9 cellular contexts compared by ENCODE assay signal in the genomic region with DNA sequence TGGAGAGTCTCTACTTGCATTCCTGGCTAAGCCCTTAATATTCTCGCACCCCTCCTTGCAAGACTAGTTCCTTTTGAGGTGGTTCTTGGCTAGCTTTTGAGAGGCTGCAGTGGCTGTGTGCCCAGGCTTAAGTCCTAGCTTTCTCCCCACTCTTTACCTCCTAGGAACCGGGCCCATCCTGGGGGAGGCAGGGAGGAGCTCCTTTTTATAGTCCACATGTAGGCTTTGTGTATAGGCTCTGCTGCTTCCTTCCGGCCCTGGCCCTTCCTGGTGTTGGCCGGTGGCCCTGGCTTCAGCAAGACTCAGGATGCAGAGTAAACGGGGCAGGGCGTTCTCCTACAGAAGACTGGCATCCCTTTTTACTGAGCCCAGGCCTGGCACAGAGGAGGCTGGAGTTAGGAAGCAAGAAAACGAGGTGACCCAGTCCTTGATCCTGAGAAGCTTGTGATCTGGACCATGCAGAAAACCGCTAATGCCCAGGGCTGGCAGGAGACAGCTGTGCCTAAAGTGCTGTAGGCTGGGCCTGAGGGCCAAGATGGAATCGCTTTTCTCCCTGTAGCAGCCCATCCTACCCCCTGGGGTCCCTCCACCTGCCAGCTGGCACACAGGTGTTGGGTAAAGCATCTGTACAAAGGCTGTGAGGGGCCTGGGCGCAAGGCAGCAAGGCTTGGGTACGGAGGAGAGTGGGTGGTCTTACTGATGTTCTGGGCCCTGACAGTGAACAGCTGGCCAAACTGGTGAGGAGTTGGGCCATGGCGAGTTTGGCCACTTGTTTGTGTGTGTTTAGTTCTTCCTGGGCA. TPM values are rescaled to one million over a fixed set of nuclear protein-coding genes. Genes with fewer than 3 reads are reported as not detected.
A peak's percentile ranks its signal among the peaks of the same experiment; 100 is the strongest.
DNase-seq lines count a peak whose midpoint lies in the region; ATAC-seq and TF ChIP-seq lines count a peak whose summit lies in the region.
"Had no signal": no experiment of that assay in that cellular context is flagged by ENCODE, and none has a peak within 500 bp of the region (broad histone marks: within the 10 kb centered on the region; RNA-seq: fewer than 3 reads in every experiment).

No MANE protein-coding gene starts in this region.

- WGBS in stomach, 5 donors = 44 to 55% (median 50%) methylated on average over 12 of the region's 12 CpGs

- intact Hi-C loops in stomach (cut with DNase I; ENCODE audit: low total_unique reads) = no loop called here

- H3K27me3 ChIP-seq in stomach = no peaks in the 10 kb centered on the region

- H3K4me3 ChIP-seq in stomach = no peak overlapping the region

- H3K4me1 ChIP-seq in stomach = peaks cover 50 to 96% (median 80%) of the 10 kb centered on the region in 4 donors

- peak; percentile 8 for DNase-seq in NCI-H345 treated with DMSO at 0.1 percent for 48 hours (lab: John Stamatoyannopoulos, UW; ENCODE audit: unreplicated experiment)
- peak in 28 of 51 donors; percentile 12 to 82 (median 40) for DNase-seq in hypothalamus (lab: John Stamatoyannopoulos, UW)
- DNase-seq in stomach = peak; percentile 44
- DNase-seq in GOT3 (lab: John Stamatoyannopoulos, UW) = no peak
- no peak for DNase-seq in D341Med (ENCODE audit: low spot score)
- DNase-seq: H7, NCI-H510A had no signal

- peak overlapping the region; percentile 70 for H3K27ac ChIP-seq in angular gyrus (ENCODE audit: low read depth, low read length)
- H3K27ac ChIP-seq in stomach = peak overlapping the region in 4 of 5 donors; percentile 41 to 69 (median 54)

- H3K36me3 ChIP-seq in stomach = peaks cover 0 to 6% (median 0%) of the 10 kb centered on the region in 4 donors

- TF ChIP-seq EP300 in stomach (IDR thresholded peaks at IDR 0.05) = no peak

- H3K9me3 ChIP-seq in stomach = no peaks in the 10 kb centered on the region

- TF ChIP-seq CTCF in stomach (IDR thresholded peaks at IDR 0.05) = no peak

- no peak for ATAC-seq in GM21390 (IDR thresholded peaks at IDR 0.05; ENCODE audit: unreplicated experiment)

- TF ChIP-seq POLR2A in stomach (IDR thresholded peaks at IDR 0.05) = no peak

RNA-seq across cellular contexts. Expression of gene PLCG1, which starts 8.7 kb away (rescaled TPM):
- 100 to 1,000 TPM in 2 of 5 donors, 10 to 100 TPM in 3; 37.9 to 576 (median 86.1) TPM for total RNA-seq in stomach
- 10 to 100 TPM; 16.3 to 32.9 (median 17.5) TPM for polyA plus RNA-seq in stomach

Comparison
In these comparisons a context has a peak if more than half of its experiments do, and no peak if none do; other contexts are left out.
1. DNase-seq: peak in NCI-H345 treated with DMSO at 0.1 percent for 48 hours (single experiment), hypothalamus (28 of 51) and stomach (single experiment); none in GOT3 (single experiment) and D341Med (single experiment).